Comparison of ENCODE assay signal across 8 cellular contexts in genomic region chr2:89585558-89585920, GRCh38.
A peak's percentile ranks its signal among the peaks of the same experiment; 100 is the strongest.
DNase-seq lines count a peak whose midpoint lies in the region; ATAC-seq lines count a peak whose summit lies in the region.
"Not testable (repeated sequence)": the region's sequence is repeated elsewhere in the genome, so short reads cannot be mapped to it uniquely, and the experiment has no call there.

No MANE protein-coding gene starts in this region.

- H3K27me3 ChIP-seq in iPS-20b (ENCODE audit: insufficient read depth, low read length); aorta (ENCODE audit: control insufficient read depth in 1 of 2, insufficient read depth in 2 of 2, low read length in 1 of 2): not testable (repeated sequence)

- peak; percentile 70 for DNase-seq in Jurkat, Clone E6-1 (ENCODE audit: low read depth, low spot score)
- peak; percentile 19 to 20 for DNase-seq in activated CD4-positive, alpha-beta T cell treated with anti-CD3 and anti-CD28 coated beads, Interleukin-2, amount 50 U/mL, for 48 hours
- peak; percentile 15 for DNase-seq in dedifferentiated amniotic fluid mesenchymal stem cell (ENCODE audit: extremely low spot score)
- peak; percentile 28 for DNase-seq in putamen (ENCODE audit: low spot score)
- DNase-seq in aorta: peak; percentile 68 to 82

- intact Hi-C loops in aorta (cut with DNase I): not testable (repeated sequence)

- peak overlapping the region; percentile 54 for H3K4me3 ChIP-seq in Jurkat, Clone E6-1 (ENCODE audit: low read length)
- H3K4me3 ChIP-seq in iPS-20b (ENCODE audit: low read length) (peak overlapping the region; percentile 60; the same call in 1 of the 2 replicates), aorta (ENCODE audit: low read length in 2 of 2) (peak overlapping the region in 1 of 2 donors; percentile 26)

- WGBS in aorta, 2 donors: 1 to 3% methylated on average over 16 to 27 of the region's 34 CpGs

- not testable (repeated sequence) for H3K36me3 ChIP-seq in iPS-20b (ENCODE audit: insufficient read depth, low read depth, low read length); aorta (ENCODE audit: control insufficient read depth in 1 of 2, insufficient read depth in 2 of 2, low read length in 1 of 2)

- H3K9ac ChIP-seq in iPS-20b (ENCODE audit: low read depth, low read length): not testable (repeated sequence)

- not testable (repeated sequence) for H3K4me1 ChIP-seq in iPS-20b (ENCODE audit: insufficient read depth, low read length); aorta (ENCODE audit: control insufficient read depth in 1 of 2, insufficient read depth in 2 of 2, low read length in 2 of 2)

- peak; percentile 84 for ATAC-seq in GM18861 (IDR thresholded peaks at IDR 0.05; ENCODE audit: unreplicated experiment)
- peak; percentile 98 for ATAC-seq in HG02610 (IDR thresholded peaks at IDR 0.05; ENCODE audit: unreplicated experiment)
- ATAC-seq in aorta (ENCODE audit: low FRiP score): peak; percentile 90

- H3K9me3 ChIP-seq in iPS-20b (ENCODE audit: insufficient read depth, low read depth, low read length); aorta (ENCODE audit: control insufficient read depth, low read length): not testable (repeated sequence)

- not testable (repeated sequence) for H3K27ac ChIP-seq in iPS-20b (ENCODE audit: low read length); aorta (ENCODE audit: low read depth in 1 of 2, low read length in 2 of 2)

Comparison
In these comparisons a context has a peak if more than half of its experiments do, and no peak if none do; other contexts are left out.
1. DNase-seq: peak in every context shown above with its lines; median percentile 75 in aorta; 70 in Jurkat, Clone E6-1; 28 in putamen; 20 in activated CD4-positive, alpha-beta T cell treated with anti-CD3 and anti-CD28 coated beads, Interleukin-2, amount 50 U/mL, for 48 hours; 15 in dedifferentiated amniotic fluid mesenchymal stem cell.